ENCODE assay signal across 17 cellular contexts in the genomic region with DNA sequence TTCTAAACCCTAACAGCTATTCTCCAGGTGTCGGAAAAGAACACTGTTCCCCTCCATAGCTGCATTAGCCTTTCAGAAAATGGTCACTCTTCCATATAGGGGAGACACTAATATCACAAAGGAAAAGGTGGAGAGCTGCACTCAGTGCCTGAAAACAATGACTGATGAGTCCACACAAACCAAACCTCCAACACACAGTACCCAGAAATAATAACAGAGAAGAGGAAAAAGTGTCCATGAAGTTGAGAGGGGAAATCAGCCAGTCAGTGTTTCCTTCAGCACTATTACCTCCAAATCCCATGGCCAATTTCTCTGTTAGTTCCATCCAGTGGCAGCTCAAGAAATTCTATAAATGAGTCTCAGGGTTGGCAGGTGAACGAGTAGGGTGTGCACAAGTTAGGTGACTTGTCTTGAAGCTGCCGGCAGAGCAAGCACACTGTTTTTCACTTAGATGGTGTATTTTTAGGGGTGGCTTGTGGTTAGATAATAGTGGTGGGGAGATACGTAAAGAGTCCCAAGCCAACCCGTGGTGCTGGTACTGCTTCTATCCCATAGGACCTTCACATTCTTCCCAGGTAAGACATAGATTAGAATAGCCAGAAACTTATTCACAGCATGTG.
DNase-seq lines count a peak whose midpoint lies in the region; ATAC-seq and TF ChIP-seq lines count a peak whose summit lies in the region.
"Had no signal": no experiment of that assay in that cellular context is flagged by ENCODE, and none has a peak within 500 bp of the region (broad histone marks: within the 10 kb centered on the region; RNA-seq: fewer than 3 reads in every experiment).

No MANE protein-coding gene starts in this region.

- no peaks in the 10 kb centered on the region for H3K9me3 ChIP-seq in CD8-positive, alpha-beta T cell (ENCODE audit: low read length)
- no peaks in the 10 kb centered on the region for H3K9me3 ChIP-seq in sigmoid colon
- H3K9me3 ChIP-seq: SJCRH30 had no signal

- intact Hi-C loops in activated CD4-positive, alpha-beta T cell treated with anti-CD3 and anti-CD28 coated beads, Interleukin-2, amount 10 ng/mL, durations not matched to agents 24 days and 14 days (cut with micrococcal nuclease): no loop called here
- intact Hi-C loops in CD8-positive, alpha-beta T cell (cut with DNase I, micrococcal nuclease): no loop called here
- intact Hi-C loops in activated CD4-positive, alpha-beta memory T cell treated with anti-CD3 and anti-CD28 coated beads for 36 hours (cut with micrococcal nuclease): no loop called here
- intact Hi-C loops in sigmoid colon (cut with DNase I): no loop called here

- peaks cover 25% of the 10 kb centered on the region for H3K4me1 Mint-ChIP-seq in activated CD4-positive, alpha-beta T cell treated with anti-CD3 and anti-CD28 coated beads, Interleukin-2, amount 10 ng/mL, durations not matched to agents 24 days and 14 days
- peaks cover 37% of the 10 kb centered on the region for H3K4me1 Mint-ChIP-seq in CD8-positive, alpha-beta T cell (ENCODE audit: low read depth)
- H3K4me1 Mint-ChIP-seq in activated CD4-positive, alpha-beta memory T cell treated with anti-CD3 and anti-CD28 coated beads for 36 hours (ENCODE audit: low read depth): peaks cover 43% of the 10 kb centered on the region

- H3K27ac Mint-ChIP-seq in activated CD4-positive, alpha-beta T cell treated with anti-CD3 and anti-CD28 coated beads, Interleukin-2, amount 10 ng/mL, durations not matched to agents 24 days and 14 days: peak overlapping the region; percentile 76
- H3K27ac Mint-ChIP-seq in CD8-positive, alpha-beta T cell: peak overlapping the region; percentile 1
- H3K27ac Mint-ChIP-seq in activated CD4-positive, alpha-beta memory T cell treated with anti-CD3 and anti-CD28 coated beads for 36 hours: peak overlapping the region; percentile 61

- TF ChIP-seq POLR2A in sigmoid colon (IDR thresholded peaks at IDR 0.05): no peak

- H3K4me3 Mint-ChIP-seq in activated CD4-positive, alpha-beta T cell treated with anti-CD3 and anti-CD28 coated beads, Interleukin-2, amount 10 ng/mL, durations not matched to agents 24 days and 14 days: no peak overlapping the region
- no peak overlapping the region for H3K4me3 Mint-ChIP-seq in CD8-positive, alpha-beta T cell
- no peak overlapping the region for H3K4me3 Mint-ChIP-seq in activated CD4-positive, alpha-beta memory T cell treated with anti-CD3 and anti-CD28 coated beads for 36 hours

- ATAC-seq in CD8-positive, alpha-beta T cell: no peak
- ATAC-seq: HCT116 had no signal

- H3K27me3 ChIP-seq in CD8-positive, alpha-beta T cell (ENCODE audit: insufficient read depth, low read length): no peaks in the 10 kb centered on the region
- no peaks in the 10 kb centered on the region for H3K27me3 ChIP-seq in sigmoid colon
- H3K27me3 ChIP-seq: SJCRH30 had no signal

- no peaks in the 10 kb centered on the region for H3K27me3 Mint-ChIP-seq in activated CD4-positive, alpha-beta T cell treated with anti-CD3 and anti-CD28 coated beads, Interleukin-2, amount 10 ng/mL, durations not matched to agents 24 days and 14 days
- H3K27me3 Mint-ChIP-seq in CD8-positive, alpha-beta T cell (ENCODE audit: low read depth): no peaks in the 10 kb centered on the region
- no peaks in the 10 kb centered on the region for H3K27me3 Mint-ChIP-seq in activated CD4-positive, alpha-beta memory T cell treated with anti-CD3 and anti-CD28 coated beads for 36 hours
- H3K27me3 Mint-ChIP-seq: IgD-negative memory B cell had no signal

- CTCF ChIA-PET in CD8-positive, alpha-beta T cell (lab: Charles Lee): interaction anchor here (0.9 to 1.4 kb wide), 2 partner anchors 12 to 14 kb away, joined by 3 read pairs; no protein-coding TSS in a partner anchor
- CTCF ChIA-PET in activated CD4-positive, alpha-beta memory T cell treated with anti-CD3 and anti-CD28 coated beads for 36 hours (lab: Charles Lee): interaction anchor here (2.2 to 3.5 kb wide), 2 partner anchors 14 to 53 kb away, joined by 12 to 22 read pairs; no protein-coding TSS in a partner anchor

- H3K27ac ChIP-seq in CD8-positive, alpha-beta T cell (ENCODE audit: low read depth, low read length): no peak overlapping the region
- H3K27ac ChIP-seq in sigmoid colon: no peak overlapping the region
- H3K27ac ChIP-seq: RWPE1, SJCRH30 had no signal

- no peaks in the 10 kb centered on the region for H3K36me3 ChIP-seq in CD8-positive, alpha-beta T cell (ENCODE audit: insufficient read depth, low read length)
- no peaks in the 10 kb centered on the region for H3K36me3 ChIP-seq in sigmoid colon
- H3K36me3 ChIP-seq: SJCRH30 had no signal

- 76 to 81% methylated on average over 5 of the region's 5 CpGs for WGBS in sigmoid colon, 2 donors

- DNase-seq in activated CD4-positive, alpha-beta T cell treated with anti-CD3 and anti-CD28 coated beads, Interleukin-2, amount 10 ng/mL, durations not matched to agents 24 days and 14 days: no peak
- DNase-seq in activated CD4-positive, alpha-beta T cell treated with anti-CD3 and anti-CD28 coated beads for 4 hours: no peak
- no peak for DNase-seq in CD8-positive, alpha-beta T cell
- DNase-seq in GM20000 (ENCODE audit: low spot score): peak; percentile 24
- no peak for DNase-seq in activated CD4-positive, alpha-beta memory T cell treated with anti-CD3 and anti-CD28 coated beads for 36 hours
- DNase-seq in NCI-H1436 treated with DMSO at 0.1 percent for 48 hours (lab: John Stamatoyannopoulos, UW): no peak
- DNase-seq in D341Med (ENCODE audit: low spot score): no peak
- no peak for DNase-seq in sigmoid colon
- DNase-seq: 8988T; C1 segment of cervical spinal cord; COR-L47; NCI-H526; NK-92 treated with Interleukin-12 subunit alpha and Interleukin-12 subunit beta, amount 100 ng/mL, for 24 hours; SJCRH30 had no signal

- no peak overlapping the region for H3K4me3 ChIP-seq in CD8-positive, alpha-beta T cell (ENCODE audit: low read depth, low read length)
- H3K4me3 ChIP-seq in sigmoid colon: no peak overlapping the region
- H3K4me3 ChIP-seq: SJCRH30 had no signal

- POLR2A ChIA-PET in CD8-positive, alpha-beta T cell (lab: Charles Lee): interaction anchor here (0.6 to 0.7 kb wide), 2 partner anchors 115 to 387 kb away, joined by 3 to 4 read pairs; no protein-coding TSS in a partner anchor
- POLR2A ChIA-PET in activated CD4-positive, alpha-beta memory T cell treated with anti-CD3 and anti-CD28 coated beads for 36 hours (lab: Charles Lee): interaction anchor here (1.3 kb wide), 1 partner anchor 31 kb away, joined by 3 read pairs; no protein-coding TSS in a partner anchor

- no peaks in the 10 kb centered on the region for H3K9me3 Mint-ChIP-seq in activated CD4-positive, alpha-beta T cell treated with anti-CD3 and anti-CD28 coated beads, Interleukin-2, amount 10 ng/mL, durations not matched to agents 24 days and 14 days
- no peaks in the 10 kb centered on the region for H3K9me3 Mint-ChIP-seq in CD8-positive, alpha-beta T cell
- H3K9me3 Mint-ChIP-seq in activated CD4-positive, alpha-beta memory T cell treated with anti-CD3 and anti-CD28 coated beads for 36 hours: no peaks in the 10 kb centered on the region
- H3K9me3 Mint-ChIP-seq: IgD-negative memory B cell had no signal

- no peak for TF ChIP-seq CTCF in CD8-positive, alpha-beta T cell (IDR thresholded peaks at IDR 0.05)
- no peak for TF ChIP-seq CTCF in GM20000 (IDR thresholded peaks at IDR 0.05; ENCODE audit: extremely low read depth, missing control alignments)
- TF ChIP-seq CTCF in sigmoid colon (IDR thresholded peaks at IDR 0.05): no peak

- TF ChIP-seq EP300 in sigmoid colon (IDR thresholded peaks at IDR 0.05): no peak

- H3K36me3 Mint-ChIP-seq in activated CD4-positive, alpha-beta T cell treated with anti-CD3 and anti-CD28 coated beads, Interleukin-2, amount 10 ng/mL, durations not matched to agents 24 days and 14 days (ENCODE audit: low read depth): no peaks in the 10 kb centered on the region
- peaks cover 5% of the 10 kb centered on the region for H3K36me3 Mint-ChIP-seq in CD8-positive, alpha-beta T cell
- no peaks in the 10 kb centered on the region for H3K36me3 Mint-ChIP-seq in activated CD4-positive, alpha-beta memory T cell treated with anti-CD3 and anti-CD28 coated beads for 36 hours
- H3K36me3 Mint-ChIP-seq: IgD-negative memory B cell had no signal

- no peaks in the 10 kb centered on the region for H3K4me1 ChIP-seq in CD8-positive, alpha-beta T cell (ENCODE audit: insufficient read depth, low read length)
- H3K4me1 ChIP-seq in sigmoid colon: no peaks in the 10 kb centered on the region
- H3K4me1 ChIP-seq: SJCRH30 had no signal

Comparison
In these comparisons a context has a peak if more than half of its experiments do, and no peak if none do; other contexts are left out.
1. H3K27ac Mint-ChIP-seq: peak in every context shown above with its lines; median percentile 76 in activated CD4-positive, alpha-beta T cell treated with anti-CD3 and anti-CD28 coated beads, Interleukin-2, amount 10 ng/mL, durations not matched to agents 24 days and 14 days; 61 in activated CD4-positive, alpha-beta memory T cell treated with anti-CD3 and anti-CD28 coated beads for 36 hours; 1 in CD8-positive, alpha-beta T cell.